In the genomic region with DNA sequence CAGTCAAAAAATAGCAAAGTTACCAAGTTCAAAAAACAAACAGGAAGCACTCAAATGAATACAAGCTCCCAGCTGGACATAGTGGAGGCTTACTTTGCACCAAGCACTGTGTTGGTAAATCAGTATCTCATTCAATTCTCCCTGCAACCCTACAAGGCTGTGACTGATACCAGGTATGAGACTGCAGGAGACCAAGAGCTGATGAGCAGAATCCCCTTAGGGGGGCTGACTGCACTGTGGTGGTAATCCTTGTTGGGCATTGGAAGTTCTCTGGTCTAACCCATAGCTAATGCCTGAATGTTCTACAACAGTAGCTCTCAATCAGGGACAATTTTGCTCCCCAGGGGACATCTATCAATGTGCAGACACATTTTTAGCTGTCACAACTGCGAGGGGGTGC, we compare ENCODE assay signal across 23 cellular contexts. TPM values are rescaled to one million over a fixed set of nuclear protein-coding genes. Genes with fewer than 3 reads are reported as not detected.
"Had no signal": no experiment of that assay in that cellular context is flagged by ENCODE, and none has a peak within 500 bp of the region (broad histone marks: within the 10 kb centered on the region; RNA-seq: fewer than 3 reads in every experiment).

No MANE protein-coding gene starts in this region.

- H3K4me1 ChIP-seq: SJSA1 had no signal

- H3K27me3 ChIP-seq: SJSA1 had no signal

- H3K4me2 ChIP-seq: KMS-11 had no signal

- H3K4me3 ChIP-seq: SJSA1 had no signal

- H3K9ac ChIP-seq: KMS-11 had no signal

- ATAC-seq: activated CD8-positive, alpha-beta memory T cell treated with anti-CD3 and anti-CD28 coated beads, Interleukin-2, amount 10 ng/mL, durations not matched to agents 7 days and 5 days; Panc1; T-helper 17 cell had no signal

- H3K27ac ChIP-seq: KMS-11, SJSA1 had no signal

- H3K9me3 ChIP-seq: SJSA1 had no signal

- DNase-seq: activated B cell treated with CpG ODN at 0.5 μM for 24 hours; activated CD4-positive, alpha-beta T cell treated with anti-CD3 and anti-CD28 coated beads for 1 hour; activated CD4-positive, alpha-beta T cell treated with anti-CD3 and anti-CD28 coated beads, Interleukin-2, amount 10 ng/mL, durations not matched to agents 24 days and 14 days; activated CD4-positive, alpha-beta T cell treated with anti-CD3 and anti-CD28 coated beads, Interleukin-2, amount 50 U/mL, for 48 hours; activated CD8-positive, alpha-beta memory T cell treated with anti-CD3 and anti-CD28 coated beads, Interleukin-2, amount 10 ng/mL, durations not matched to agents 7 days and 5 days; activated effector memory CD4-positive, alpha-beta T cell treated with Interleukin-2 at 50 U/mL for 16 hours; activated naive CD4-positive, alpha-beta T cell; activated T-cell treated with anti-CD3 and anti-CD28 coated beads, Interleukin-2, amount 50 U/mL, for 24 hours; aorta; NCI-H1092; NCI-H1436; NCI-H1694 treated with DMSO at 0.1 percent for 48 hours; NCI-H2081; NCI-H69; NK-92 treated with Interleukin-12 subunit alpha and Interleukin-12 subunit beta, amount 100 ng/mL, for 24 hours; OCI-M1; RPMI8226; SHP77; T-helper 17 cell; T-helper 9 cell had no signal

RNA-seq across cellular contexts. Expression of gene CDH2, which starts 26.0 kb away (rescaled TPM):
- total RNA-seq: activated B cell treated with CpG ODN at 0.5 μM for 24 hours had no signal
